In genomic region chr18:23209796-23210195, GRCh38 we compare ENCODE assay signal across 18 cellular contexts.
"Had no signal": no experiment of that assay in that cellular context is flagged by ENCODE, and none has a peak within 500 bp of the region (broad histone marks: within the 10 kb centered on the region; RNA-seq: fewer than 3 reads in every experiment).

No MANE protein-coding gene starts in this region.

- H3K27ac Mint-ChIP-seq: dendritic cell treated with granulocyte-macrophage colony-stimulating factor and Interleukin-4, amounts not matched to agents 40 ng/mL and 50 ng/mL, for 4 days; naive thymus-derived CD8-positive, alpha-beta T cell had no signal

- H3K27me3 ChIP-seq: ascending aorta, breast epithelium, esophagus muscularis mucosa, heart right ventricle, ovary, tibial artery had no signal

- ATAC-seq: heart right ventricle; naive thymus-derived CD8-positive, alpha-beta T cell had no signal

- DNase-seq: activated CD8-positive, alpha-beta memory T cell treated with anti-CD3 and anti-CD28 coated beads, Interleukin-2, amount 50 U/mL, for 4 hours; activated naive CD4-positive, alpha-beta T cell; cerebellar nuclear complex; effector memory CD4-positive, alpha-beta T cell; heart right ventricle; left cardiac atrium; mesendoderm; naive thymus-derived CD8-positive, alpha-beta T cell; ovary; stimulated activated CD4-positive, alpha-beta T cell treated with anti-CD3 and anti-CD28 coated beads, Interleukin-4, amount 100 ng/mL, for 24 hours; tibial artery; WERI-Rb-1 had no signal

- H3K4me3 ChIP-seq: ascending aorta, breast epithelium, esophagus muscularis mucosa, heart right ventricle, ovary, SK-N-MC, tibial artery had no signal

- H3K27ac ChIP-seq: ascending aorta, breast epithelium, esophagus muscularis mucosa, heart right ventricle, ovary, SK-N-MC, tibial artery, WERI-Rb-1 had no signal

- H3K4me1 Mint-ChIP-seq: naive thymus-derived CD8-positive, alpha-beta T cell had no signal

- H3K4me3 Mint-ChIP-seq: dendritic cell treated with granulocyte-macrophage colony-stimulating factor and Interleukin-4, amounts not matched to agents 40 ng/mL and 50 ng/mL, for 4 days; stimulated activated effector memory CD8-positive, alpha-beta T cell treated with anti-CD3 and anti-CD28 coated beads, Interleukin-12 subunit alpha, Interleukin-12 subunit beta, amount 100 ng/mL, for 72 hours had no signal

- H3K9me3 ChIP-seq: ascending aorta, ovary, tibial artery had no signal

- H3K36me3 ChIP-seq: breast epithelium, esophagus muscularis mucosa, ovary, WERI-Rb-1 had no signal

- H3K4me1 ChIP-seq: breast epithelium had no signal

- H3K36me3 Mint-ChIP-seq: stimulated activated effector memory CD8-positive, alpha-beta T cell treated with anti-CD3 and anti-CD28 coated beads, Interleukin-12 subunit alpha, Interleukin-12 subunit beta, amount 100 ng/mL, for 72 hours had no signal

- H3K27me3 Mint-ChIP-seq: dendritic cell treated with granulocyte-macrophage colony-stimulating factor and Interleukin-4, amounts not matched to agents 40 ng/mL and 50 ng/mL, for 4 days had no signal
